Comparison of ENCODE assay signal across 8 cellular contexts in genomic region chr12:25155031-25155576, GRCh38. TPM values are rescaled to one million over a fixed set of nuclear protein-coding genes. Genes with fewer than 3 reads are reported as not detected.
DNase-seq lines count a peak whose midpoint lies in the region; ATAC-seq, FAIRE-seq and TF ChIP-seq lines count a peak whose summit lies in the region.

No MANE protein-coding gene starts in this region.

- no peak overlapping the region for H3K27ac ChIP-seq in OCI-LY1 (ENCODE audit: low read depth, low read length, poor library complexity, severe bottlenecking)
- no peak overlapping the region for H3K27ac ChIP-seq in ovary

- H3K4me3 ChIP-seq in BE2C (ENCODE audit: low read depth, low read length) (no peak overlapping the region), OCI-LY1 (ENCODE audit: low read depth, low read length, poor library complexity, severe bottlenecking) (no peak overlapping the region), endocrine pancreas (ENCODE audit: control insufficient read depth, insufficient read depth, low read length) (peak overlapping the region; percentile 84), ovary (no peak overlapping the region)

- peak overlapping the region; percentile 24; the same call in 1 of the 2 replicates for H3K9ac ChIP-seq in OCI-LY1 (ENCODE audit: low read length)
- H3K9ac ChIP-seq in endocrine pancreas (ENCODE audit: control insufficient read depth, insufficient read depth, low read length): no peak overlapping the region

- TF ChIP-seq CTCF in BE2C (IDR thresholded peaks at IDR 0.05; ENCODE audit: low read depth, low read length) (peak; percentile 68), OCI-LY1 (IDR thresholded peaks at IDR 0.05; ENCODE audit: low read length) (peak; percentile 80), ovary (IDR thresholded peaks at IDR 0.05) (peak in 2 of 3 donors; percentile 19 to 50)

- DNase-seq in BE2C (no peak), GM12892 (ENCODE audit: insufficient read length) (no peak), ovary (no peak)

- intact Hi-C loops in ovary (cut with DNase I): no loop called here

- H4K20me1 ChIP-seq in OCI-LY1 (ENCODE audit: insufficient read depth, low read length): no peaks in the 10 kb centered on the region

- TF ChIP-seq POLR2A in GM12892 (IDR thresholded peaks at IDR 0.05; ENCODE audit: low read depth, low read length): no peak
- no peak for TF ChIP-seq POLR2A in ovary (IDR thresholded peaks at IDR 0.05)

- peak overlapping the region; percentile 97 for H2AFZ ChIP-seq in OCI-LY1 (ENCODE audit: low read length)

- H3K9me2 ChIP-seq in OCI-LY1 (ENCODE audit: low read depth, low read length): no peaks in the 10 kb centered on the region

- no peak for TF ChIP-seq EP300 in ovary (IDR thresholded peaks at IDR 0.05)

- no peaks in the 10 kb centered on the region for H3K9me3 ChIP-seq in BE2C
- no peaks in the 10 kb centered on the region for H3K9me3 ChIP-seq in OCI-LY1 (ENCODE audit: low read length)
- H3K9me3 ChIP-seq in endocrine pancreas (ENCODE audit: control insufficient read depth, low read length): no peaks in the 10 kb centered on the region
- H3K9me3 ChIP-seq in ovary: no peaks in the 10 kb centered on the region

- H3K4me1 ChIP-seq in BE2C (no peaks in the 10 kb centered on the region), OCI-LY1 (ENCODE audit: insufficient read depth, low read length, severe bottlenecking) (peaks cover 15% of the 10 kb centered on the region), endocrine pancreas (ENCODE audit: control insufficient read depth, insufficient read depth, low read length) (peaks cover 3% of the 10 kb centered on the region), ovary (ENCODE audit: insufficient read depth) (no peaks in the 10 kb centered on the region)

- H3K4me2 ChIP-seq in OCI-LY1 (ENCODE audit: low read length): peak overlapping the region; percentile 49

- H3F3A ChIP-seq in OCI-LY1 (ENCODE audit: insufficient read depth, low read length): no peaks in the 10 kb centered on the region

- FAIRE-seq in GM12892 (lab: Jason Lieb, UNC): peak; percentile 83

- no peaks in the 10 kb centered on the region for H3K79me2 ChIP-seq in OCI-LY1 (ENCODE audit: insufficient read depth, low read length)

- H3K36me3 ChIP-seq in BE2C (no peaks in the 10 kb centered on the region), OCI-LY1 (ENCODE audit: insufficient read depth, low read length) (no peaks in the 10 kb centered on the region), endocrine pancreas (ENCODE audit: control insufficient read depth, insufficient read depth, low read length) (no peaks in the 10 kb centered on the region), ovary (no peaks in the 10 kb centered on the region)

- H3K27me3 ChIP-seq in BE2C (0 out of 2 replicates have a peak, but pooled peaks cover 4% of the 10 kb centered on the region), OCI-LY1 (ENCODE audit: insufficient read depth, low read length) (no peaks in the 10 kb centered on the region), endocrine pancreas (ENCODE audit: control insufficient read depth, insufficient read depth, low read length) (no peaks in the 10 kb centered on the region), ovary (no peaks in the 10 kb centered on the region)

- 39 to 47% (median 40%) methylated on average over 2 of the region's 2 CpGs for WGBS in ovary, 3 donors

- ATAC-seq in HG02981 (IDR thresholded peaks at IDR 0.05; ENCODE audit: unreplicated experiment): peak; percentile 44
- no peak for ATAC-seq in HG03025 (IDR thresholded peaks at IDR 0.05; ENCODE audit: low FRiP score, unreplicated experiment)
- ATAC-seq in GM21381 (IDR thresholded peaks at IDR 0.05; ENCODE audit: unreplicated experiment): no peak

RNA-seq across cellular contexts. Expression of gene DNAI7, which starts 39.9 kb away (rescaled TPM):
- polyA plus RNA-seq in BE2C (2012; ENCODE audit: insufficient read depth, insufficient read length, low read depth): not detected
- not detected for polyA plus RNA-seq in GM12892 (2012; ENCODE audit: missing spikeins)
- 1 to 10 TPM; 1.3 to 9.5 (median 2.6) TPM for total RNA-seq in ovary
- under 1 TPM; 0.65 to 0.68 TPM for polyA plus RNA-seq in ovary

RNA-seq across cellular contexts. Expression of gene ETFRF1, which starts 39.9 kb away (rescaled TPM):
- polyA plus RNA-seq in BE2C (2012; ENCODE audit: insufficient read depth, insufficient read length, low read depth): 7.5 TPM
- polyA plus RNA-seq in GM12892 (2012; ENCODE audit: missing spikeins): 18.8 TPM
- 10 to 100 TPM; 18.2 to 40.1 (median 27.1) TPM for total RNA-seq in ovary
- 10 to 100 TPM; 21.6 to 29.6 TPM for polyA plus RNA-seq in ovary
